Comparison of ENCODE assay signal across 15 cellular contexts in the genomic region with DNA sequence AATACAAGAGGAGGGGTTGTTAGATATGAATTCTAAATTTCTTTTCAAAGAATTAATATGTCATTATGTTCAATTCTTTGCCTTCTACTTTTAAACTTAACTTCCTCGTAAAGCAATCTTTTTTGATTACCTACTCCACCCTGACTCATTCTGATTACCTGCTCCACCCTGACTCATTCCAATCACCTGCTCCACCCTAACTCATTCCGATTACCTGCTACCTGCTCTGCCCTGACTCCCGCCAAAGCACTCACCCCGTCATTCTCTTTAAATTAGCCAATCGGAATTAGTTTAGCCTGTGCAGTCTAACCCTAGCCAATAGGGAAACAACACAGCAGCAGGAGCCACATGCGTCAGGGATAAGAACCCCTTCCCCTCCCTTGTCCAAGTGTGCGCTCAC. TPM values are rescaled to one million over a fixed set of nuclear protein-coding genes. Genes with fewer than 3 reads are reported as not detected.
"Had no signal": no experiment of that assay in that cellular context is flagged by ENCODE, and none has a peak within 500 bp of the region (broad histone marks: within the 10 kb centered on the region; RNA-seq: fewer than 3 reads in every experiment).

No MANE protein-coding gene starts in this region.

RNA-seq across cellular contexts. Expression of a gene that starts 48.4 kb away (rescaled TPM):
- total RNA-seq: activated B cell treated with CpG ODN at 0.5 μM for 24 hours; activated CD4-positive, alpha-beta memory T cell treated with anti-CD3 and anti-CD28 coated beads for 36 hours; activated CD4-positive, alpha-beta memory T cell treated with anti-CD3 and anti-CD28 coated beads, Interleukin-2, amount 10 ng/mL, durations not matched to agents 7 days and 5 days; activated CD4-positive, alpha-beta T cell treated with anti-CD3 and anti-CD28 coated beads for 36 hours; activated CD4-positive, alpha-beta T cell treated with anti-CD3 and anti-CD28 coated beads, Interleukin-2, amount 10 ng/mL, durations not matched to agents 24 days and 14 days; activated CD4-positive, alpha-beta T cell treated with anti-CD3 and anti-CD28 coated beads, Interleukin-2, amount 10 ng/mL, durations not matched to agents 7 days and 5 days; activated CD8-positive, alpha-beta memory T cell treated with anti-CD3 and anti-CD28 coated beads for 36 hours; activated CD8-positive, alpha-beta memory T cell treated with anti-CD3 and anti-CD28 coated beads, Interleukin-2, amount 10 ng/mL, durations not matched to agents 7 days and 5 days; activated CD8-positive, alpha-beta T cell treated with anti-CD3 and anti-CD28 coated beads for 36 hours; activated CD8-positive, alpha-beta T cell treated with anti-CD3 and anti-CD28 coated beads, Interleukin-2, amount 10 ng/mL, durations not matched to agents 7 days and 5 days; T-cell; T-helper 1 cell treated with Interleukin-12 subunit alpha and Interleukin-12 subunit beta and Interleukin-4 antibody, amounts not matched to agents 30 ng/mL and 1 ng/mL, for 36 hours; T-helper 17 cell; T-helper 2 cell treated with Interferon-gamma antibody and Interleukin-4, amounts not matched to agents 100 ng/mL and 5 ng/mL, for 36 hours; WTC11 had no signal
